ENCODE assay signal across 15 cellular contexts in genomic region chr13:30345426-30346100, GRCh38.
"Had no signal": no experiment of that assay in that cellular context is flagged by ENCODE, and none has a peak within 500 bp of the region (broad histone marks: within the 10 kb centered on the region; RNA-seq: fewer than 3 reads in every experiment).

No MANE protein-coding gene starts in this region.

- H3K27me3 Mint-ChIP-seq: activated CD4-positive, alpha-beta memory T cell treated with anti-CD3 and anti-CD28 coated beads for 36 hours had no signal

- H3K27me3 ChIP-seq: colonic mucosa, dorsolateral prefrontal cortex, foreskin keratinocyte, left lung, pancreas, right atrium auricular region, thyroid gland had no signal

- H3K4me3 ChIP-seq: colonic mucosa, dorsolateral prefrontal cortex, left lung, lung, pancreas, psoas muscle, right atrium auricular region, thyroid gland had no signal

- H3K4me3 Mint-ChIP-seq: nephron had no signal

- H3K4me1 ChIP-seq: colonic mucosa had no signal

- H3K27ac Mint-ChIP-seq: nephron had no signal

- H3K27ac ChIP-seq: colonic mucosa, dorsolateral prefrontal cortex, epithelial cell of prostate, foreskin keratinocyte, left lung, pancreas, psoas muscle, right atrium auricular region, thyroid gland had no signal

- H3K36me3 ChIP-seq: colonic mucosa, left lung, pancreas, right atrium auricular region, thyroid gland had no signal

- ATAC-seq: foreskin keratinocyte, psoas muscle had no signal

- H3K9me3 ChIP-seq: colonic mucosa, left lung, pancreas, psoas muscle, right atrium auricular region, thyroid gland had no signal

- H3K9me3 Mint-ChIP-seq: activated CD4-positive, alpha-beta memory T cell treated with anti-CD3 and anti-CD28 coated beads for 36 hours; nephron had no signal

- DNase-seq: amygdala, dorsolateral prefrontal cortex, foreskin keratinocyte, kidney glomerular epithelial cell, left lung, pancreas, psoas muscle, substantia nigra had no signal
